ENCODE assay signal across 8 cellular contexts in the genomic region with DNA sequence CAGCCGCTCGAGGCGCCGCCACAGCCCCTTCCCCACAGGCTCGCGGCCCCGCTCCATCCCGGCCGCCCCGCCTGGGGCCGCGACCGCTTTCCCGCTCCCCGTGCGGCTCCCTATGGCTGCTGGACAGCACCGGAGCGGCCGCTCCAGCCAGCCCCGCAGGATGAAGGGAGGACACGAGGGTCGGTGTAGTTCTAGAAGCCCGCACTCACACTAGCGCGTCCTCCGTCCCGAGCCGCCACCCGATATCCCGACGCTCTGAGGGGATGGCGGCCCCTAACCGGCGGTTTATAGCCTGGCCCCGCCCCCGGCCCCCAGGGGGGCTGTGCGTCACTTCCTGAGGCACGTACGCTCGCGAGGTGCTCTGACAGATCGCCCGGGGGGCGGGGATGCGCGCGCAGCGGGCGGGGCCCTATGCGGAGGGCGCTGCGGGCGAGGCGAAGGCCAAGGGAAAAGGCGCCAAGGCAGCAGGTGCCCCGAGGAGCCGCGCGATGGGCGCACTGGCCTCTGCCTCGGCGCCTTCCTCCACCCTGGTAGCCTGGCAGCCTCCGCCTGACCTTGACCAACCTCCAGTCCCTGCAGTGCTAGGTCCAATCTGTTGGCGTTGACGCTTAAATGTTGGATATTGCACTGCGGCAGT. TPM values are rescaled to one million over a fixed set of nuclear protein-coding genes. Genes with fewer than 3 reads are reported as not detected.
DNase-seq lines count a peak whose midpoint lies in the region; ATAC-seq and TF ChIP-seq lines count a peak whose summit lies in the region.

TSS of gene TFRC (minus strand) at position 257 of the 637 bp plus-strand sequence. CDS start 4,991 bp downstream, outside the sequence.

- H3K9me3 Mint-ChIP-seq in activated T-cell treated with anti-CD3 and anti-CD28 coated beads, Interleukin-2, amount 50 U/mL, for 24 hours, result no peaks in the 10 kb centered on the region

- peaks cover 38% of the 10 kb centered on the region for H3K4me1 Mint-ChIP-seq in activated T-cell treated with anti-CD3 and anti-CD28 coated beads, Interleukin-2, amount 50 U/mL, for 24 hours (ENCODE audit: low read depth)

- H3K4me1 ChIP-seq in mucosa of stomach (ENCODE audit: control insufficient read depth, insufficient read depth, low read length), result peaks cover 7% of the 10 kb centered on the region

- H3K4me3 ChIP-seq in mucosa of stomach (ENCODE audit: low read length), result peak within 1 kb of the TSS; percentile 78

- no peaks in the 10 kb centered on the region for H3K27me3 Mint-ChIP-seq in activated T-cell treated with anti-CD3 and anti-CD28 coated beads, Interleukin-2, amount 50 U/mL, for 24 hours

- no peaks in the 10 kb centered on the region for H3K36me3 ChIP-seq in mucosa of stomach (ENCODE audit: control insufficient read depth, insufficient read depth, low read length)

- H3K36me3 Mint-ChIP-seq in activated T-cell treated with anti-CD3 and anti-CD28 coated beads, Interleukin-2, amount 50 U/mL, for 24 hours (ENCODE audit: low read depth), result peaks cover 46% of the 10 kb centered on the region

- H3K9me3 ChIP-seq in mucosa of stomach (ENCODE audit: control insufficient read depth, low read length), result no peaks in the 10 kb centered on the region

- DNase-seq in DMS53 (lab: John Stamatoyannopoulos, UW) (peak; percentile 96), KG1 (lab: John Stamatoyannopoulos, UW) (peak; percentile 95), erythroblast (lab: John Stamatoyannopoulos, UW) (peak; percentile 98 to 99)
- peak; percentile 96 for DNase-seq in activated T-cell treated with anti-CD3 and anti-CD28 coated beads, Interleukin-2, amount 50 U/mL, for 24 hours
- peak; percentile 97 for DNase-seq in stimulated activated CD8-positive, alpha-beta memory T cell treated with anti-CD3 and anti-CD28 coated beads, Interleukin-4, amount 100 ng/mL, for 48 hours

- ATAC-seq in GM21723 (IDR thresholded peaks at IDR 0.05; ENCODE audit: unreplicated experiment), result peak; percentile 87

- H3K4me3 Mint-ChIP-seq in activated T-cell treated with anti-CD3 and anti-CD28 coated beads, Interleukin-2, amount 50 U/mL, for 24 hours, result peak within 1 kb of the TSS; percentile 99

- no peaks in the 10 kb centered on the region for H3K27me3 ChIP-seq in mucosa of stomach (ENCODE audit: control insufficient read depth, insufficient read depth, low read length)

- peak; percentile 100 for TF ChIP-seq POLR2A in erythroblast (IDR thresholded peaks at IDR 0.05; ENCODE audit: low read length)

- peak within 1 kb of the TSS; percentile 92 for H3K9ac ChIP-seq in mucosa of stomach (ENCODE audit: low read length)

- H3K27ac Mint-ChIP-seq in activated T-cell treated with anti-CD3 and anti-CD28 coated beads, Interleukin-2, amount 50 U/mL, for 24 hours, result peak within 1 kb of the TSS; percentile 96

TF ChIP-seq in PFSK-1, 5 proteins besides CTCF, POLR2A, EP300 and RAD21:
- TF ChIP-seq TAF1 (IDR thresholded peaks at IDR 0.05; ENCODE audit: borderline replicate concordance, insufficient read depth, low read length), result peak; percentile 96
- TF ChIP-seq SIN3A (IDR thresholded peaks at IDR 0.05; ENCODE audit: borderline replicate concordance, insufficient read depth, low read length), result peak; percentile 77; the same call in 1 of the 2 replicates
- TF ChIP-seq POLR2AphosphoS5 (IDR thresholded peaks at IDR 0.05; ENCODE audit: low read depth, low read length), result peak; percentile 98
- TF ChIP-seq, protein P1, sequence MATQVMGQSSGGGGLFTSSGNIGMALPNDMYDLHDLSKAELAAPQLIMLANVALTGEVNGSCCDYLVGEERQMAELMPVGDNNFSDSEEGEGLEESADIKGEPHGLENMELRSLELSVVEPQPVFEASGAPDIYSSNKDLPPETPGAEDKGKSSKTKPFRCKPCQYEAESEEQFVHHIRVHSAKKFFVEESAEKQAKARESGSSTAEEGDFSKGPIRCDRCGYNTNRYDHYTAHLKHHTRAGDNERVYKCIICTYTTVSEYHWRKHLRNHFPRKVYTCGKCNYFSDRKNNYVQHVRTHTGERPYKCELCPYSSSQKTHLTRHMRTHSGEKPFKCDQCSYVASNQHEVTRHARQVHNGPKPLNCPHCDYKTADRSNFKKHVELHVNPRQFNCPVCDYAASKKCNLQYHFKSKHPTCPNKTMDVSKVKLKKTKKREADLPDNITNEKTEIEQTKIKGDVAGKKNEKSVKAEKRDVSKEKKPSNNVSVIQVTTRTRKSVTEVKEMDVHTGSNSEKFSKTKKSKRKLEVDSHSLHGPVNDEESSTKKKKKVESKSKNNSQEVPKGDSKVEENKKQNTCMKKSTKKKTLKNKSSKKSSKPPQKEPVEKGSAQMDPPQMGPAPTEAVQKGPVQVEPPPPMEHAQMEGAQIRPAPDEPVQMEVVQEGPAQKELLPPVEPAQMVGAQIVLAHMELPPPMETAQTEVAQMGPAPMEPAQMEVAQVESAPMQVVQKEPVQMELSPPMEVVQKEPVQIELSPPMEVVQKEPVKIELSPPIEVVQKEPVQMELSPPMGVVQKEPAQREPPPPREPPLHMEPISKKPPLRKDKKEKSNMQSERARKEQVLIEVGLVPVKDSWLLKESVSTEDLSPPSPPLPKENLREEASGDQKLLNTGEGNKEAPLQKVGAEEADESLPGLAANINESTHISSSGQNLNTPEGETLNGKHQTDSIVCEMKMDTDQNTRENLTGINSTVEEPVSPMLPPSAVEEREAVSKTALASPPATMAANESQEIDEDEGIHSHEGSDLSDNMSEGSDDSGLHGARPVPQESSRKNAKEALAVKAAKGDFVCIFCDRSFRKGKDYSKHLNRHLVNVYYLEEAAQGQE (IDR thresholded peaks at IDR 0.05; ENCODE audit: insufficient read depth in 1 of 2, low read depth in 2 of 2, low read length in 2 of 2), result peak; percentile 36 to 73; a peak in 1 of 4 replicates
- no peak for TF ChIP-seq FOXP2 (optimal IDR thresholded peaks at IDR 0.05; ENCODE audit: borderline replicate concordance, extremely low read depth, extremely low read length, insufficient read depth)
TF ChIP-seq in PFSK-1: peak in this region for 4.

RNA-seq across cellular contexts. Expression of gene TFRC, which starts in this region (rescaled TPM):
- polyA plus RNA-seq in PFSK-1 (2012; ENCODE audit: insufficient read length, low read depth), result 39.2 TPM

Comparison
In these comparisons a context has a peak if more than half of its experiments do, and no peak if none do; other contexts are left out.
1. Peak in every context shown above with its lines: DNase-seq, ATAC-seq and H3K4me3 ChIP-seq.